8 cellular contexts compared by ENCODE assay signal in genomic region chr13:96958286-96958891, GRCh38. TPM values are rescaled to one million over a fixed set of nuclear protein-coding genes. Genes with fewer than 3 reads are reported as not detected.
A peak's percentile ranks its signal among the peaks of the same experiment; 100 is the strongest.
DNase-seq lines count a peak whose midpoint lies in the region; ATAC-seq and TF ChIP-seq lines count a peak whose summit lies in the region.

No MANE protein-coding gene starts in this region.

- no peak overlapping the region for H3K27ac Mint-ChIP-seq in brain

- no peak for TF ChIP-seq POLR2A in right lobe of liver (IDR thresholded peaks at IDR 0.05)

- peak; percentile 62 to 79 for TF ChIP-seq CTCF in brain (conservative IDR thresholded peaks at IDR 0.05)
- TF ChIP-seq CTCF in right lobe of liver (IDR thresholded peaks at IDR 0.05) = peak; percentile 43 to 79 (median 74)

- in situ Hi-C loops in HAP-1 (cut with MboI; ENCODE audit: low sequenced_read_pairs) = loop anchor here (25.0 kb wide), 1 partner anchor 1771 kb away; no protein-coding TSS in a partner anchor

- H3K4me1 ChIP-seq in HAP-1 (peaks cover 9% of the 10 kb centered on the region), right lobe of liver (no peaks in the 10 kb centered on the region)

- WGBS in right lobe of liver (ENCODE audit: insufficient coverage, low coverage, low lambda C conversion rate, missing lambda C conversion rate) = 32% methylated on average over 5 of the region's 5 CpGs

- H3K9me3 Mint-ChIP-seq in brain = peaks cover 0 to 2% (median 0%) of the 10 kb centered on the region in 5 experiments

- intact Hi-C loops in right lobe of liver (cut with DNase I) = no loop called here

- peak; percentile 33 to 54 (median 52) for ATAC-seq in right lobe of liver
- no peak for ATAC-seq in HG03139 (IDR thresholded peaks at IDR 0.05; ENCODE audit: unreplicated experiment)
- ATAC-seq in GM19463 (IDR thresholded peaks at IDR 0.05; ENCODE audit: unreplicated experiment) = no peak

- H3K4me3 ChIP-seq in HAP-1 = no peak overlapping the region
- H3K4me3 ChIP-seq in right lobe of liver = no peak overlapping the region

- DNase-seq in DMS153 (lab: John Stamatoyannopoulos, UW) = peak; percentile 44
- peak; percentile 47 to 49 for DNase-seq in HAP-1 (ENCODE audit: low spot score in 2 of 2)
- peak; percentile 65 for DNase-seq in NCI-H2171 treated with DMSO at 0.1 percent for 48 hours (lab: John Stamatoyannopoulos, UW)
- DNase-seq in right lobe of liver = no peak
- no peak for DNase-seq in HuH-7.5 (ENCODE audit: low spot score)

- H3K4me3 Mint-ChIP-seq in brain = no peak overlapping the region

- no peaks in the 10 kb centered on the region for H3K36me3 Mint-ChIP-seq in brain

- H3K4me1 Mint-ChIP-seq in brain = no peaks in the 10 kb centered on the region

- no peaks in the 10 kb centered on the region for H3K27me3 Mint-ChIP-seq in brain

- no peak overlapping the region for H3K27ac ChIP-seq in right lobe of liver

- H3K36me3 ChIP-seq in HAP-1 (replicated peaks) (no peaks in the 10 kb centered on the region), right lobe of liver (no peaks in the 10 kb centered on the region)

- H3K27me3 ChIP-seq in HAP-1 (ENCODE audit: low read depth) (no peaks in the 10 kb centered on the region), right lobe of liver (no peaks in the 10 kb centered on the region)

- H3K9me3 ChIP-seq in HAP-1 (no peaks in the 10 kb centered on the region), right lobe of liver (no peaks in the 10 kb centered on the region)

RNA-seq across cellular contexts. Expression of gene OXGR1, which starts 35.9 kb away (rescaled TPM):
- not detected for polyA plus RNA-seq in brain (ENCODE audit: insufficient read depth, low read depth, low replicate concordance)
- not detected for total RNA-seq in right lobe of liver

Comparison
In these comparisons a context has a peak if more than half of its experiments do, and no peak if none do; other contexts are left out.
1. DNase-seq: peak in DMS153 (single experiment), HAP-1 (2 of 2) and NCI-H2171 treated with DMSO at 0.1 percent for 48 hours (single experiment); none in right lobe of liver (0 of 3) and HuH-7.5 (single experiment).
2. ATAC-seq: peak in right lobe of liver (4 of 4); none in HG03139 (single experiment) and GM19463 (single experiment).